ENCODE assay signal across 1 cellular context in the genomic region with DNA sequence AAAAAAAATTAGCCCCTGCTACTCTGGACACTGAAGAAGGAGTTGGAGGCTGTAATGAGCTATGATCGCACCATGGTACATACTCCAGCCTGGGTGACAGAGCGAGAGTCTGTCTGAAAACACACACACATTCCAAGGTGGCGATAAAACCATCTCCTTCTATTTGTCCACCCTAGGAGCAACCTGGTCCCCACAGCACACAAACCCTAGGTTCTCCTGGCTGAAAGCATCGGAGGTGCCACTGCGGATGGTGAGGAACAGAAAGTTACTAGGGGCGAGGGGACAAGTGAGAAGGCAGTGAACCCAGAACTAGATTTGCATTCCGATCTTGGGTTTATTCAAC.
TF ChIP-seq lines count a peak whose summit lies in the region.

No MANE protein-coding gene starts in this region.

TF ChIP-seq in K562, 482 proteins besides CTCF, POLR2A, EP300 and RAD21:
- TF ChIP-seq ATF7 (IDR thresholded peaks at IDR 0.05) (no peak), TEAD1 (CRISPR knock-in tag; IDR thresholded peaks at IDR 0.05) (0 out of 4 replicates have a peak, but pooled peaks of 1 of the 2 experiments have one; percentile 29)
